17 cellular contexts compared by ENCODE assay signal in the genomic region with DNA sequence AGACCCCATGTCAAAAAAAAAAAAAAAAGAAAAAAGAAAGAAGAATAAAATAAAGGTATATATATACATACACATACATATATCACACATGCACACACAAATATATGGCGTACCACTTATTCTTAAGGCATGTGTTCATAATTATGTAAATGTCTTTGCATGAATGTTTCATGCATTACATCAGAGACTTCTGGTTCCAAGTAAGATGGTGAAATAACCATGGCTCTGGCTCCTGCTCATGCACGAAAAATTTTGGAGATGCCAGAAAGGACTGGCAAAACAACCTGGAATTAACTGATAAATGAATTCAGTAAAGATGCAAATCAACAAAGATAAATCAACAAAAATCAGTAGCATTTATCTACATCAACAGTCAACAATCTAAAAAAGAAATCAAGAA. TPM values are rescaled to one million over a fixed set of nuclear protein-coding genes. Genes with fewer than 3 reads are reported as not detected.
"Had no signal": no experiment of that assay in that cellular context is flagged by ENCODE, and none has a peak within 500 bp of the region (broad histone marks: within the 10 kb centered on the region; RNA-seq: fewer than 3 reads in every experiment).

No MANE protein-coding gene starts in this region.

- H3K9me3 ChIP-seq: colonic mucosa, mucosa of descending colon, pancreas, sigmoid colon, stomach, testis, upper lobe of right lung had no signal

- ATAC-seq: activated naive CD8-positive, alpha-beta T cell treated with anti-CD3 and anti-CD28 coated beads, Interleukin-2, amount 50 U/mL, for 24 hours; left lobe of liver; mucosa of descending colon; naive thymus-derived CD4-positive, alpha-beta T cell; pancreas; upper lobe of right lung had no signal

- H2AFZ ChIP-seq: hepatocyte had no signal

- H3K27ac ChIP-seq: colonic mucosa, hepatocyte, pancreas, sigmoid colon, stomach, testis, upper lobe of right lung had no signal

- H3K27me3 ChIP-seq: colonic mucosa, hepatocyte, pancreas, sigmoid colon, stomach, testis, upper lobe of right lung had no signal

- H3K4me3 ChIP-seq: colonic mucosa, hepatocyte, mucosa of descending colon, pancreas, sigmoid colon, stomach, testis, upper lobe of right lung had no signal

- DNase-seq: activated CD4-positive, CD25-positive, alpha-beta regulatory T cell treated with anti-CD3 and anti-CD28 coated beads, Interleukin-2, amount 50 U/mL, for 72 hours; activated naive CD4-positive, alpha-beta T cell treated with anti-CD3 and anti-CD28 coated beads for 36 hours; activated naive CD8-positive, alpha-beta T cell treated with anti-CD3 and anti-CD28 coated beads, Interleukin-2, amount 50 U/mL, for 24 hours; activated T-cell treated with anti-CD3 and anti-CD28 coated beads for 4 hours; caudate nucleus; colonic mucosa; mucosa of descending colon; naive thymus-derived CD4-positive, alpha-beta T cell; pancreas; sigmoid colon; stimulated activated CD4-positive, alpha-beta T cell treated with anti-CD3 and anti-CD28 coated beads, Interleukin-2, amount 100 ng/mL, for 24 hours; stomach; testis; upper lobe of right lung had no signal

- H3K4me2 ChIP-seq: hepatocyte had no signal

- H3K79me2 ChIP-seq: hepatocyte had no signal

- H3K36me3 ChIP-seq: colonic mucosa, pancreas, sigmoid colon, stomach, upper lobe of right lung had no signal

- H3K4me1 ChIP-seq: colonic mucosa, pancreas, sigmoid colon, stomach, testis, upper lobe of right lung had no signal

RNA-seq across cellular contexts. Expression of gene FHIP1A, which starts 19.7 kb away (rescaled TPM):
- total RNA-seq: T-helper 1 cell treated with Interleukin-12 subunit alpha and Interleukin-12 subunit beta and Interleukin-4 antibody, amounts not matched to agents 30 ng/mL and 1 ng/mL, for 36 hours had no signal
- polyA plus RNA-seq: naive thymus-derived CD4-positive, alpha-beta T cell had no signal
